ENCODE assay signal across 16 cellular contexts in genomic region chr13:87903568-87903967, GRCh38.
"Had no signal": no experiment of that assay in that cellular context is flagged by ENCODE, and none has a peak within 500 bp of the region (broad histone marks: within the 10 kb centered on the region; RNA-seq: fewer than 3 reads in every experiment).

No MANE protein-coding gene starts in this region.

- DNase-seq: KBM-7, MM.1S, NCI-H1092 treated with DMSO at 0.1 percent for 48 hours, NCI-H1436 treated with DMSO at 0.1 percent for 48 hours, NCI-H1694, NCI-H187 treated with DMSO at 0.1 percent for 48 hours, NCI-H2029 treated with DMSO at 0.1 percent for 48 hours, NCI-H2171 treated with DMSO at 0.1 percent for 48 hours, NCI-H345, NCI-H510A, NCI-H524 treated with DMSO at 0.1 percent for 48 hours, NCI-H774, SHP77, SK-N-SH had no signal

- H3K9me3 ChIP-seq: SK-N-SH had no signal

- H3K4me2 ChIP-seq: SK-N-SH had no signal

- H3K27ac ChIP-seq: RWPE1 had no signal

- ATAC-seq: Panc1 had no signal

- H3K9ac ChIP-seq: SK-N-SH had no signal
